ENCODE assay signal across 15 cellular contexts in the genomic region with DNA sequence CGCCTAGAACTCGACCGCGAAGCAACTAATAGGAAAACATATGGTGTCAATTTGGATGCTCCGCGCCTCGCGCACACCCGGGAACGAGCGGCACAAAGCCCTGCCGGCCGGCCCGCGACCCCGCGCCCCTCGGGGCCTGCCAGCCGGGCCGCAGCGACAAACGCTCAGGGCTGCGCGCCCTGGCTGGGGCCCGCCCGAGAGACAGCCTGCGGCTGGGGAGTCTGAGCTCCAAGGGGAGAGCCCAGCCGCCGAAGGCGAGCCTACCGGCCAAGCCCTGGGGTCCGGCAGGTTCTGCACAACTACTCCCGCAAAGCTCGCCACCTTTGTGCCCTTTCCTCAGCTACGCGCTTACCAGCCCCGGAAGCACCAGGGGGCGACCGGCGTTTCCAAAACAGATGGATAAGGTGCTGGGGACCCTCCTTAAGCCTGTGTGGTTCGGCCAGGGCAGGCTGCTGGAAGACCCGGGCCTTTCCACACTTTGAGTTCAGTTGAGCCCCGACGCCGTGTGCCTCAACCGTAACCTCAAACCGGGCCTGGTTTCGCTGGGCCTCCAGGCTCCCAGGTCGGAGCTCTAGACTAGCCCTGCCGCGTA. TPM values are rescaled to one million over a fixed set of nuclear protein-coding genes. Genes with fewer than 3 reads are reported as not detected.
A peak's percentile ranks its signal among the peaks of the same experiment; 100 is the strongest.
DNase-seq lines count a peak whose midpoint lies in the region; ATAC-seq and TF ChIP-seq lines count a peak whose summit lies in the region.
"Had no signal": no experiment of that assay in that cellular context is flagged by ENCODE, and none has a peak within 500 bp of the region (broad histone marks: within the 10 kb centered on the region; RNA-seq: fewer than 3 reads in every experiment).

No MANE protein-coding gene starts in this region.

- peaks cover 33% of the 10 kb centered on the region for H3K4me1 Mint-ChIP-seq in activated CD8-positive, alpha-beta T cell treated with anti-CD3 and anti-CD28 coated beads, Interleukin-2, amount 10 ng/mL, durations not matched to agents 7 days and 5 days (ENCODE audit: low read depth)

- no peak overlapping the region for H3K9ac ChIP-seq in smooth muscle cell (ENCODE audit: low read depth)

- H3K4me2 ChIP-seq in hepatocyte (peak overlapping the region; percentile 59), smooth muscle cell (peak overlapping the region; percentile 57)

- H3K27ac Mint-ChIP-seq in activated CD8-positive, alpha-beta T cell treated with anti-CD3 and anti-CD28 coated beads, Interleukin-2, amount 10 ng/mL, durations not matched to agents 7 days and 5 days = peak overlapping the region; percentile 78

- WGBS in hepatocyte (ENCODE audit: low lambda C conversion rate, missing lambda C conversion rate) = 2% methylated on average over 51 of the region's 51 CpGs
- 4% methylated on average over 48 of the region's 51 CpGs for WGBS in smooth muscle cell (ENCODE audit: low lambda C conversion rate)
- 5 to 14% (median 7%) methylated on average over 17 to 51 of the region's 51 CpGs for WGBS in stomach, 5 donors

- POLR2A ChIA-PET in activated CD8-positive, alpha-beta T cell treated with anti-CD3 and anti-CD28 coated beads, Interleukin-2, amount 10 ng/mL, durations not matched to agents 7 days and 5 days (lab: Charles Lee) = no interaction called here

- TF ChIP-seq POLR2A in stomach (IDR thresholded peaks at IDR 0.05) = no peak

- H3K4me3 ChIP-seq in hepatocyte = no peak overlapping the region
- H3K4me3 ChIP-seq in smooth muscle cell = no peak overlapping the region
- H3K4me3 ChIP-seq in stomach = peak overlapping the region in 2 of 4 donors; percentile 21 to 32
- H3K4me3 ChIP-seq: lung had no signal

- H3K27ac ChIP-seq in hepatocyte (no peak overlapping the region), smooth muscle cell (ENCODE audit: low read depth) (no peak overlapping the region), stomach (no peak overlapping the region)

- H2AFZ ChIP-seq in hepatocyte (no peak overlapping the region), smooth muscle cell (ENCODE audit: low read depth) (no peak overlapping the region)

- H4K20me1 ChIP-seq in hepatocyte (ENCODE audit: insufficient read depth, poor library complexity, severe bottlenecking) (no peaks in the 10 kb centered on the region), smooth muscle cell (ENCODE audit: low read depth) (peaks cover 8% of the 10 kb centered on the region)

- ATAC-seq in activated CD8-positive, alpha-beta T cell treated with anti-CD3 and anti-CD28 coated beads, Interleukin-2, amount 10 ng/mL, durations not matched to agents 7 days and 5 days = no peak

- H3K79me2 ChIP-seq in hepatocyte (no peaks in the 10 kb centered on the region), smooth muscle cell (ENCODE audit: low read depth) (no peaks in the 10 kb centered on the region)

- TF ChIP-seq CTCF in hepatocyte (IDR thresholded peaks at IDR 0.05; ENCODE audit: poor library complexity) = no peak
- no peak for TF ChIP-seq CTCF in smooth muscle cell (IDR thresholded peaks at IDR 0.05; ENCODE audit: borderline replicate concordance, insufficient read depth, poor library complexity, severe bottlenecking)
- no peak for TF ChIP-seq CTCF in stomach (IDR thresholded peaks at IDR 0.05)

- peaks cover 15% of the 10 kb centered on the region for H3K36me3 Mint-ChIP-seq in activated CD8-positive, alpha-beta T cell treated with anti-CD3 and anti-CD28 coated beads, Interleukin-2, amount 10 ng/mL, durations not matched to agents 7 days and 5 days (ENCODE audit: low read depth)

- CTCF ChIA-PET in activated CD8-positive, alpha-beta T cell treated with anti-CD3 and anti-CD28 coated beads, Interleukin-2, amount 10 ng/mL, durations not matched to agents 7 days and 5 days (lab: Charles Lee) = no interaction called here

- peak overlapping the region; percentile 47 for H3K4me3 Mint-ChIP-seq in activated CD8-positive, alpha-beta T cell treated with anti-CD3 and anti-CD28 coated beads, Interleukin-2, amount 10 ng/mL, durations not matched to agents 7 days and 5 days

- TF ChIP-seq EP300 in stomach (IDR thresholded peaks at IDR 0.05) = no peak

- intact Hi-C loops in stomach (cut with DNase I; ENCODE audit: low total_unique reads) = no loop called here

- H3K9me3 ChIP-seq in hepatocyte (ENCODE audit: low read depth) (no peaks in the 10 kb centered on the region), smooth muscle cell (replicated peaks; ENCODE audit: low read depth) (no peaks in the 10 kb centered on the region), stomach (peaks cover 0 to 12% (median 3%) of the 10 kb centered on the region in 4 donors)

- no peaks in the 10 kb centered on the region for H3K9me2 ChIP-seq in hepatocyte (replicated peaks; ENCODE audit: insufficient read depth)

- DNase-seq in activated CD8-positive, alpha-beta memory T cell treated with anti-CD3 and anti-CD28 coated beads, Interleukin-2, amount 50 U/mL, for 48 hours = peak; percentile 56
- no peak for DNase-seq in activated CD8-positive, alpha-beta memory T cell treated with anti-CD3 and anti-CD28 coated beads for 24 hours
- DNase-seq in activated CD8-positive, alpha-beta T cell treated with anti-CD3 and anti-CD28 coated beads, Interleukin-2, amount 10 ng/mL, durations not matched to agents 7 days and 5 days = no peak
- DNase-seq in hepatocyte (ENCODE audit: low spot score) = no peak
- no peak for DNase-seq in smooth muscle cell (lab: John Stamatoyannopoulos, UW; ENCODE audit: unreplicated experiment)
- DNase-seq in stomach = no peak
- DNase-seq in stimulated activated CD4-positive, alpha-beta T cell treated with anti-CD3 and anti-CD28 coated beads, Interleukin-1b, Interleukin-23, amount 100 ng/mL, for 48 hours = no peak
- no peak for DNase-seq in activated CD4-positive, alpha-beta T cell treated with anti-CD3 and anti-CD28 coated beads for 48 hours
- DNase-seq: activated gamma-delta T cell treated with Interleukin-2 at 50 U/mL for 16 hours, MM.1S, NCI-H526 treated with DMSO at 0.1 percent for 48 hours, small intestine had no signal

- H3K27me3 Mint-ChIP-seq in activated CD8-positive, alpha-beta T cell treated with anti-CD3 and anti-CD28 coated beads, Interleukin-2, amount 10 ng/mL, durations not matched to agents 7 days and 5 days (ENCODE audit: low read depth) = peaks cover 87% of the 10 kb centered on the region

- H3K4me1 ChIP-seq in hepatocyte (ENCODE audit: insufficient read depth) = peaks cover 14% of the 10 kb centered on the region
- peaks cover 67% of the 10 kb centered on the region for H3K4me1 ChIP-seq in smooth muscle cell (ENCODE audit: low read depth)
- peaks cover 21 to 41% (median 29%) of the 10 kb centered on the region in 4 donors for H3K4me1 ChIP-seq in stomach

- H3K9me3 Mint-ChIP-seq in activated CD8-positive, alpha-beta T cell treated with anti-CD3 and anti-CD28 coated beads, Interleukin-2, amount 10 ng/mL, durations not matched to agents 7 days and 5 days (ENCODE audit: insufficient read depth) = no peaks in the 10 kb centered on the region

- H3K36me3 ChIP-seq in hepatocyte (replicated peaks; ENCODE audit: insufficient read depth, low read depth) (no peaks in the 10 kb centered on the region), smooth muscle cell (ENCODE audit: low read depth) (no peaks in the 10 kb centered on the region), stomach (no peaks in the 10 kb centered on the region)

- H3K27me3 ChIP-seq in hepatocyte (peaks cover 100% of the 10 kb centered on the region), smooth muscle cell (ENCODE audit: low read depth) (peaks cover 100% of the 10 kb centered on the region), stomach (peaks cover 73 to 100% (median 99%) of the 10 kb centered on the region in 3 donors)

- no peaks in the 10 kb centered on the region for H3F3A ChIP-seq in smooth muscle cell (ENCODE audit: low read depth)

RNA-seq across cellular contexts. Expression of gene PAX6, which starts 6.0 kb away (rescaled TPM):
- total RNA-seq in activated CD8-positive, alpha-beta T cell treated with anti-CD3 and anti-CD28 coated beads, Interleukin-2, amount 10 ng/mL, durations not matched to agents 7 days and 5 days = not detected
- total RNA-seq in hepatocyte (0.12 and 0.70 TPM in 2 replicates), smooth muscle cell (not detected in 2 replicates), stomach (10 to 100 TPM in 1 of 5 donors, 1 to 10 TPM in 1, under 1 TPM in 2, not detected in 1; 0.45 to 57.9 (median 4.8) TPM)
- polyA plus RNA-seq in hepatocyte (0.21 TPM in 1 of 2 replicates, not detected in the other), smooth muscle cell (0.31 TPM in 1 of 2 replicates, not detected in the other), stomach (1 to 10 TPM in 2 of 3 donors, under 1 TPM in 1; 0.03 to 5.3 (median 1.2) TPM)
- total RNA-seq: lung; T-helper 2 cell treated with Interferon-gamma antibody and Interleukin-4, amounts not matched to agents 100 ng/mL and 5 ng/mL, for 36 hours had no signal
- polyA plus RNA-seq: AG04450 had no signal
